Comparison of ENCODE assay signal across 8 cellular contexts in the genomic region with DNA sequence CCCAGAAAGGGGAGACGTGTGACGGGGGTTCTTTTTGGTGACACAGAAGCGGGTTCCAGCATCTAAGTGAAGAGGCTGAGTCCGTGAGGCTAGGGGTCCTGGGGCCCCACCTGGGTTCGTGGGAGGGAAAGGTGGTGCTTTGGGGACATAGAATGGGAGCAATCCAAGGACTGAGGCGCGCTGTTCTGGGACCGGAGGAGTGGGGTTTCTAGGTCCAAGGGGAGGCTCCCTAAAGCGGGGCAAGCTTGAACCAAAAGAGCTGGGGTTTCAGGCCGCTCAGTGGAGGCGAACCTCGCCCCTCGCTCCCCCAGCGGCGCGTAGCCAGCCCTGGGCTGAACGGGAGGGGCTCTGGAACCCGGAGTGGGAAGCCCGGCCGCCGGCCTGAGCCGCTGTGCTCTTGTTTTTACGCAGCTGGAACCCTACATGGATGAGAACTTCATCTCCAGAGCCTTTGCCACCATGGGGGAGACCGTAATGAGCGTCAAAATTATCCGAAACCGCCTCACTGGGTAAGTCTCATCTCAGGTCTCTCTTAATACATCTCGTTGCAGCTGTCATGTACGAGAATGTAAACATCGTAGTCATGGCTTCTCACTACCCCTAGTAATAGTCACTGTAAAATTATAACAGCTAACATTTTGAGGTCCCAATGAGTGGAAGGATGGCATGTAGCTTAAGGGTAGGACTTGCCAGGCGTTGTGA. TPM values are rescaled to one million over a fixed set of nuclear protein-coding genes. Genes with fewer than 3 reads are reported as not detected.
A peak's percentile ranks its signal among the peaks of the same experiment; 100 is the strongest.
DNase-seq lines count a peak whose midpoint lies in the region; ATAC-seq and TF ChIP-seq lines count a peak whose summit lies in the region.

No MANE protein-coding gene starts in this region.

- peaks cover 13% of the 10 kb centered on the region for H3K79me2 ChIP-seq in osteoblast (ENCODE audit: insufficient read depth, low read length)

- CTCF ChIA-PET in AG04450 (lab: Charles Lee) = interaction anchor here (0.9 to 1.4 kb wide), 3 partner anchors 194 to 323 kb away, joined by 3 to 4 read pairs (median 3); no protein-coding TSS in a partner anchor

- no peaks in the 10 kb centered on the region for H3K27me3 ChIP-seq in AG04450 (ENCODE audit: control insufficient read depth, insufficient read depth, low read length)
- no peaks in the 10 kb centered on the region for H3K27me3 ChIP-seq in osteoblast (ENCODE audit: insufficient read depth, low read length)

- H3K4me3 ChIP-seq in AG04450 (ENCODE audit: low read depth, low read length) (peak overlapping the region; percentile 96), GM12875 (ENCODE audit: low read depth, low read length) (peak overlapping the region; percentile 79), osteoblast (ENCODE audit: insufficient read depth, low read length) (peak overlapping the region; percentile 100)

- H3K4me1 ChIP-seq in osteoblast (ENCODE audit: insufficient read depth, low read length) = peaks cover 6% of the 10 kb centered on the region

- H3K36me3 ChIP-seq in osteoblast (ENCODE audit: insufficient read depth, low read length) = peaks cover 8% of the 10 kb centered on the region

- peak overlapping the region; percentile 100 for H2AFZ ChIP-seq in osteoblast (ENCODE audit: low read length)

- DNase-seq in AG04450 (ENCODE audit: low read depth, low spot score) = no peak
- DNase-seq in NCI-H82 treated with DMSO at 0.1 percent for 48 hours (lab: John Stamatoyannopoulos, UW; ENCODE audit: unreplicated experiment) = peak; percentile 52
- peak; percentile 67 for DNase-seq in amniotic stem cell (lab: John Stamatoyannopoulos, UW)
- peak; percentile 75 for DNase-seq in cardiac septum (ENCODE audit: low spot score)
- DNase-seq in osteoblast (ENCODE audit: insufficient read length, low spot score, missing footprints) = peak; percentile 95
- DNase-seq in NCI-H446 (lab: John Stamatoyannopoulos, UW) = no peak

- POLR2A ChIA-PET in AG04450 (lab: Yijun Ruan, JAX) = interaction anchor here (0.6 to 5.0 kb wide), 10 partner anchors 9 to 333 kb away, joined by 3 to 75 read pairs (median 5); partner anchors contain the start of genes RNU11 and TAF12

- H4K20me1 ChIP-seq in osteoblast (ENCODE audit: insufficient read depth, low read length) = no peaks in the 10 kb centered on the region

- no peak for TF ChIP-seq CTCF in AG04450 (IDR thresholded peaks at IDR 0.05; ENCODE audit: low read depth, low read length)
- TF ChIP-seq CTCF in GM12875 (IDR thresholded peaks at IDR 0.05; ENCODE audit: borderline replicate concordance, insufficient read depth, low read depth, low read length) = no peak
- no peak for TF ChIP-seq CTCF in osteoblast (IDR thresholded peaks at IDR 0.05; ENCODE audit: extremely low read depth, low read depth, low read length)

- H3K9me3 ChIP-seq in AG04450 (ENCODE audit: control insufficient read depth, insufficient read depth, low read length) = no peaks in the 10 kb centered on the region
- H3K9me3 ChIP-seq in osteoblast (ENCODE audit: low read depth, low read length) = no peaks in the 10 kb centered on the region

- ATAC-seq in HG02870 (IDR thresholded peaks at IDR 0.05; ENCODE audit: unreplicated experiment) = peak; percentile 24

- H3K27ac ChIP-seq in AG04450 (ENCODE audit: low read depth, low read length) = peak overlapping the region; percentile 70
- H3K27ac ChIP-seq in osteoblast (ENCODE audit: low read depth, low read length) = peak overlapping the region; percentile 82

- intact Hi-C loops in cardiac septum (cut with DNase I) = loop anchor here (1.0 to 2.0 kb wide), 3 partner anchors 27 to 49 kb away; no protein-coding TSS in a partner anchor

- peak overlapping the region; percentile 99 for H3K4me2 ChIP-seq in osteoblast (ENCODE audit: insufficient read depth, low read length)

RNA-seq across cellular contexts. Expression of gene TRNAU1AP, which starts 0.5 kb away (rescaled TPM):
- polyA plus RNA-seq in AG04450 (2011; rRNA removed) = 29.4 and 30.1 TPM in 2 replicates
- 12.0 and 13.2 TPM in 2 replicates for polyA minus RNA-seq in AG04450 (2011; rRNA and poly(A)+ RNA removed)
- total RNA-seq in cardiac septum = 17.6 TPM
- 23.2 and 28.3 TPM in 2 replicates for total RNA-seq in osteoblast

RNA-seq across cellular contexts. Expression of gene RAB42, which starts 38.7 kb away (rescaled TPM):
- polyA plus RNA-seq in AG04450 (2011; rRNA removed) = 3.4 and 3.7 TPM in 2 replicates
- polyA minus RNA-seq in AG04450 (2011; rRNA and poly(A)+ RNA removed) = 2.0 and 3.2 TPM in 2 replicates
- 1.1 TPM for total RNA-seq in cardiac septum
- total RNA-seq in osteoblast = 5.0 and 5.1 TPM in 2 replicates

RNA-seq across cellular contexts. Expression of gene RCC1, which starts 47.5 kb away (rescaled TPM):
- polyA plus RNA-seq in AG04450 (2011; rRNA removed) = 22.4 and 24.0 TPM in 2 replicates
- polyA minus RNA-seq in AG04450 (2011; rRNA and poly(A)+ RNA removed) = 27.2 and 44.4 TPM in 2 replicates
- total RNA-seq in cardiac septum (4.1 TPM), osteoblast (32.1 and 35.1 TPM in 2 replicates)

Comparison
In these comparisons a context has a peak if more than half of its experiments do, and no peak if none do; other contexts are left out.
1. DNase-seq: peak in NCI-H82 treated with DMSO at 0.1 percent for 48 hours (single experiment), amniotic stem cell (single experiment), cardiac septum (single experiment) and osteoblast (single experiment); none in AG04450 (single experiment) and NCI-H446 (0 of 2).
2. Peak in every context shown above with its lines, with median percentiles within 50 percentile points of each other: H3K4me3 ChIP-seq.